Comparison of ENCODE assay signal across 16 cellular contexts in the genomic region with DNA sequence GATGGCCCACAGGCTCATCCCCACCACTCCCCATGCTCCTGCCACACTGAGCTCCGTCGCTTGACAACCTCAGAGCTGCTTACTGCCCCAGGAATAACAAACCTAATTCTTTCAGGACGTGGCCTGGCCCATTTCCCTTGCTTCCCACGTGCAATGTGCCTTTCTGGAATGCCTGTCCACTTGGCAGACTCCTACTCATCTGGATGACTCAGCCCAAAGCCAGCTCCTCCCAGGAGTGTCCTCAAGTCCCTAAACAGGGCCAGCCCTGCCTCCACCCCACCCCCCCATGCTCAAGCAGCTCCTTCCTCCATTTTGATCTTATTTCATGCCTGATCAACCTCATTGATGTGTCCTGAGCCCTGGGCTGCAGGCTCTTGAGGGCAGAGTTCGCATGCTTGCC.
DNase-seq lines count a peak whose midpoint lies in the region; FAIRE-seq and TF ChIP-seq lines count a peak whose summit lies in the region.
"Had no signal": no experiment of that assay in that cellular context is flagged by ENCODE, and none has a peak within 500 bp of the region (broad histone marks: within the 10 kb centered on the region; RNA-seq: fewer than 3 reads in every experiment).

No MANE protein-coding gene starts in this region.

- TF ChIP-seq CTCF in fibroblast of lung (conservative IDR thresholded peaks at IDR 0.05 in 1 of 2, IDR thresholded peaks at IDR 0.05 in 1 of 2; ENCODE audit: low read depth in 1 of 2, low read length in 2 of 2) (no peak), progenitor cell of endocrine pancreas (IDR thresholded peaks at IDR 0.05; ENCODE audit: unreplicated experiment) (no peak)

- no peaks in the 10 kb centered on the region for H3K36me3 Mint-ChIP-seq in activated naive CD4-positive, alpha-beta T cell treated with anti-CD3 and anti-CD28 coated beads, Interleukin-2, amount 10 ng/mL, durations not matched to agents 7 days and 5 days
- H3K36me3 Mint-ChIP-seq in progenitor cell of endocrine pancreas (ENCODE audit: insufficient read depth), result peaks cover 5% of the 10 kb centered on the region

- no peaks in the 10 kb centered on the region for H4K20me1 ChIP-seq in fibroblast of lung (ENCODE audit: control insufficient read depth, extremely low read depth, insufficient read depth, low read length)

- CTCF ChIA-PET in activated naive CD4-positive, alpha-beta T cell treated with anti-CD3 and anti-CD28 coated beads, Interleukin-2, amount 10 ng/mL, durations not matched to agents 7 days and 5 days (lab: Charles Lee), result no interaction called here

- H3K4me2 ChIP-seq in fibroblast of lung (ENCODE audit: extremely low read depth, insufficient read depth, low read length), result no peak overlapping the region

- no peak overlapping the region for H3K4me3 Mint-ChIP-seq in activated naive CD4-positive, alpha-beta T cell treated with anti-CD3 and anti-CD28 coated beads, Interleukin-2, amount 10 ng/mL, durations not matched to agents 7 days and 5 days
- no peak overlapping the region for H3K4me3 Mint-ChIP-seq in progenitor cell of endocrine pancreas (ENCODE audit: low read depth)
- H3K4me3 Mint-ChIP-seq: central memory CD8-positive, alpha-beta T cell had no signal

- no peak overlapping the region for H3K27ac Mint-ChIP-seq in activated naive CD4-positive, alpha-beta T cell treated with anti-CD3 and anti-CD28 coated beads, Interleukin-2, amount 10 ng/mL, durations not matched to agents 7 days and 5 days
- H3K27ac Mint-ChIP-seq in progenitor cell of endocrine pancreas, result no peak overlapping the region

- no peaks in the 10 kb centered on the region for H3K79me2 ChIP-seq in fibroblast of lung (ENCODE audit: control insufficient read depth, insufficient read depth, low read length)

- no peaks in the 10 kb centered on the region for H3K27me3 ChIP-seq in fibroblast of lung (ENCODE audit: control insufficient read depth, insufficient read depth, low read length)
- H3K27me3 ChIP-seq: sigmoid colon, upper lobe of left lung had no signal

- peaks cover 20% of the 10 kb centered on the region for H3K4me1 ChIP-seq in fibroblast of lung (ENCODE audit: control insufficient read depth, extremely low read depth, insufficient read depth, low read length)

- peak overlapping the region; percentile 65 for H2AFZ ChIP-seq in fibroblast of lung (ENCODE audit: low read length)

- H3K27ac ChIP-seq in fibroblast of lung (ENCODE audit: insufficient read depth, low read length), result peak overlapping the region; percentile 78
- H3K27ac ChIP-seq: sigmoid colon, upper lobe of left lung had no signal

- no peak overlapping the region for H3K4me3 ChIP-seq in fibroblast of lung (replicated peaks in 1 of 4; ENCODE audit: control extremely low read depth in 1 of 4, insufficient read depth in 1 of 4, low read depth in 3 of 4, low read length in 4 of 4)
- H3K4me3 ChIP-seq: GM12878, sigmoid colon, upper lobe of left lung had no signal

- no peak overlapping the region for H3K9ac ChIP-seq in fibroblast of lung (ENCODE audit: insufficient read depth, low read length)

- H3K27me3 Mint-ChIP-seq in activated naive CD4-positive, alpha-beta T cell treated with anti-CD3 and anti-CD28 coated beads, Interleukin-2, amount 10 ng/mL, durations not matched to agents 7 days and 5 days, result peaks cover 44% of the 10 kb centered on the region
- peaks cover 11% of the 10 kb centered on the region for H3K27me3 Mint-ChIP-seq in progenitor cell of endocrine pancreas

- FAIRE-seq in RCC 7860 (lab: Jason Lieb, UNC) (peak; percentile 57), GM19239 (lab: Jason Lieb, UNC) (no peak)

- in situ Hi-C loops in Caki2 (cut with HindIII; ENCODE audit: low pct_unique_long_range_greater_than_20kb, low sequenced_read_pairs), result loop anchor here (10.0 kb wide), 1 partner anchor 79 kb away; no protein-coding TSS in a partner anchor

- H3K36me3 ChIP-seq in fibroblast of lung (ENCODE audit: control insufficient read depth, insufficient read depth, low read length), result no peaks in the 10 kb centered on the region
- H3K36me3 ChIP-seq: upper lobe of left lung had no signal

- H3K9me3 Mint-ChIP-seq in activated naive CD4-positive, alpha-beta T cell treated with anti-CD3 and anti-CD28 coated beads, Interleukin-2, amount 10 ng/mL, durations not matched to agents 7 days and 5 days, result no peaks in the 10 kb centered on the region
- peaks cover 5% of the 10 kb centered on the region for H3K9me3 Mint-ChIP-seq in progenitor cell of endocrine pancreas (ENCODE audit: low read depth)

- H3K9me3 ChIP-seq in fibroblast of lung (ENCODE audit: control insufficient read depth, insufficient read depth, low read depth, low read length), result no peaks in the 10 kb centered on the region
- H3K9me3 ChIP-seq: sigmoid colon, upper lobe of left lung had no signal

- peak; percentile 93 for DNase-seq in Caki2 (ENCODE audit: low read depth)
- peak; percentile 77 for DNase-seq in RCC 7860 (ENCODE audit: low spot score)
- peak; percentile 85 to 91 for DNase-seq in fibroblast of lung (ENCODE audit: low read depth in 2 of 2)
- peak; percentile 15 for DNase-seq in non-pigmented ciliary epithelial cell (ENCODE audit: low read depth)
- no peak for DNase-seq in GM19238 (ENCODE audit: insufficient read length, low spot score)
- no peak for DNase-seq in GM19239 (ENCODE audit: insufficient read length, low spot score)
- DNase-seq in activated naive CD4-positive, alpha-beta T cell treated with anti-CD3 and anti-CD28 coated beads, Interleukin-2, amount 10 ng/mL, durations not matched to agents 7 days and 5 days, result no peak
- DNase-seq in progenitor cell of endocrine pancreas (ENCODE audit: low spot score, unreplicated experiment), result no peak
- DNase-seq: activated CD4-positive, alpha-beta T cell treated with anti-CD3 and anti-CD28 coated beads, Interleukin-2, amount 50 U/mL, for 1 hour; activated effector memory CD4-positive, alpha-beta T cell treated with anti-CD3 and anti-CD28 coated beads, Interleukin-2, amount 50 U/mL, for 16 hours; glutamatergic neuron; NCI-H1417; sigmoid colon had no signal

- H3K4me1 Mint-ChIP-seq in activated naive CD4-positive, alpha-beta T cell treated with anti-CD3 and anti-CD28 coated beads, Interleukin-2, amount 10 ng/mL, durations not matched to agents 7 days and 5 days, result no peaks in the 10 kb centered on the region
- H3K4me1 Mint-ChIP-seq in progenitor cell of endocrine pancreas (ENCODE audit: low read depth), result peaks cover 19% of the 10 kb centered on the region
- H3K4me1 Mint-ChIP-seq: central memory CD8-positive, alpha-beta T cell had no signal

Comparison
In these comparisons a context has a peak if more than half of its experiments do, and no peak if none do; other contexts are left out.
1. DNase-seq: peak in Caki2 (single experiment), RCC 7860 (single experiment), fibroblast of lung (2 of 2) and non-pigmented ciliary epithelial cell (single experiment); none in GM19238 (single experiment), GM19239 (single experiment), activated naive CD4-positive, alpha-beta T cell treated with anti-CD3 and anti-CD28 coated beads, Interleukin-2, amount 10 ng/mL, durations not matched to agents 7 days and 5 days (single experiment) and progenitor cell of endocrine pancreas (single experiment).